In genomic region chr2:240624950-240625621, GRCh38 we compare ENCODE assay signal across 8 cellular contexts. TPM values are rescaled to one million over a fixed set of nuclear protein-coding genes. Genes with fewer than 3 reads are reported as not detected.
DNase-seq lines count a peak whose midpoint lies in the region; ATAC-seq and TF ChIP-seq lines count a peak whose summit lies in the region.

Gene GPR35, plus strand, starts transcription at chr2:240625480. Its CDS starts 4,473 bp downstream, at chr2:240629953.

- H3K9ac ChIP-seq in H9 (ENCODE audit: extremely low read depth, insufficient read length, low read length) (no peak within 1 kb of the TSS), neuronal stem cell (ENCODE audit: low read depth, low read length, poor library complexity) (peak within 1 kb of the TSS; percentile 78)

- intact Hi-C loops in tibial artery (cut with DNase I; ENCODE audit: low total_unique reads) = no loop called here

- DNase-seq in AG04449 (ENCODE audit: low read depth, low spot score) (peak; percentile 62), H9 (peak; percentile 24), chondrocyte (ENCODE audit: low spot score) (peak; percentile 85), neuronal stem cell (ENCODE audit: low spot score) (no peak), tibial artery (peak; percentile 23 to 68), NCI-H1436 treated with DMSO at 0.1 percent for 48 hours (lab: John Stamatoyannopoulos, UW) (no peak), SW 1271 (lab: John Stamatoyannopoulos, UW) (no peak)

- H3K4me1 ChIP-seq in H9 (ENCODE audit: insufficient read depth, low read length) = no peaks in the 10 kb centered on the region
- H3K4me1 ChIP-seq in neuronal stem cell (ENCODE audit: control insufficient read depth in 2 of 2, insufficient read depth in 1 of 2, low read depth in 1 of 2, low read length in 2 of 2) = peaks cover 10 to 15% of the 10 kb centered on the region in 2 donors
- peaks cover 0 to 3% (median 0%) of the 10 kb centered on the region in 4 donors for H3K4me1 ChIP-seq in tibial artery

- H2AFZ ChIP-seq in H9 (ENCODE audit: low read length) = no peak within 1 kb of the TSS
- H2AFZ ChIP-seq in neuronal stem cell (ENCODE audit: low read length) = peak within 1 kb of the TSS; percentile 77

- H3K79me1 ChIP-seq in H9 (ENCODE audit: insufficient read depth, low read depth, low read length, poor library complexity, severe bottlenecking) (no peaks in the 10 kb centered on the region), neuronal stem cell (ENCODE audit: low read depth, low read length) (peaks cover under 1% of the 10 kb centered on the region)

- H3K4me3 ChIP-seq in AG04449 (ENCODE audit: low read depth, low read length) = peak within 1 kb of the TSS; percentile 12; the same call in 1 of the 2 replicates
- H3K4me3 ChIP-seq in neuronal stem cell (ENCODE audit: low read length in 2 of 2) = peak within 1 kb of the TSS in 1 of 2 donors; percentile 51
- no peak within 1 kb of the TSS for H3K4me3 ChIP-seq in tibial artery

- H3K27me3 ChIP-seq in H9 (ENCODE audit: insufficient read depth, low read length) = no peaks in the 10 kb centered on the region
- no peaks in the 10 kb centered on the region for H3K27me3 ChIP-seq in neuronal stem cell (ENCODE audit: control insufficient read depth in 3 of 3, insufficient read depth in 3 of 3, low read depth in 1 of 3, low read length in 3 of 3)
- H3K27me3 ChIP-seq in tibial artery = peaks cover 0 to 3% of the 10 kb centered on the region in 2 donors

- H4K5ac ChIP-seq in H9 (ENCODE audit: insufficient read length, low read depth, low read length) = no peak within 1 kb of the TSS

- ATAC-seq in activated CD4-positive, CD25-positive, alpha-beta regulatory T cell treated with anti-CD3 and anti-CD28 coated beads, Interleukin-2, amount 50 U/mL, for 24 hours = peak; percentile 47 to 57

- no peak within 1 kb of the TSS for H3K4ac ChIP-seq in H9 (ENCODE audit: low read depth, low read length)
- peak within 1 kb of the TSS; percentile 3 for H3K4ac ChIP-seq in neuronal stem cell (ENCODE audit: low read length)

- H3K23ac ChIP-seq in H9 (ENCODE audit: insufficient read length, low read depth, low read length) = no peak within 1 kb of the TSS
- peak within 1 kb of the TSS; percentile 68 for H3K23ac ChIP-seq in neuronal stem cell (ENCODE audit: low read depth, low read length, poor library complexity)

- H3K27ac Mint-ChIP-seq in H9 (no peak within 1 kb of the TSS; a peak in 1 of 7 replicates), chondrocyte (ENCODE audit: unreplicated experiment) (no peak within 1 kb of the TSS)

- CTCF ChIA-PET in AG04449 (lab: Yijun Ruan, JAX) = no interaction called here

- H2BK12ac ChIP-seq in H9 (ENCODE audit: insufficient read length, low read depth, low read length) (no peak within 1 kb of the TSS), neuronal stem cell (ENCODE audit: low read length) (peak within 1 kb of the TSS; percentile 98)

- H4K8ac ChIP-seq in H9 (replicated peaks; ENCODE audit: insufficient read length, low read depth, low read length) (no peak within 1 kb of the TSS), neuronal stem cell (ENCODE audit: low read depth, low read length) (peak within 1 kb of the TSS; percentile 43)

- H3K27me3 Mint-ChIP-seq in H9 (ENCODE audit: low read depth) (no peaks in the 10 kb centered on the region), chondrocyte (ENCODE audit: low read depth) (no peaks in the 10 kb centered on the region)

- H3T11ph ChIP-seq in H9 (ENCODE audit: low read length) = no peak within 1 kb of the TSS

- no peaks in the 10 kb centered on the region for H4K20me1 ChIP-seq in H9 (ENCODE audit: control insufficient read depth, insufficient read depth, insufficient read length)

- peaks cover 0 to 16% of the 10 kb centered on the region in 2 experiments; a peak in 2 of 4 replicates for H3K4me1 Mint-ChIP-seq in H9
- H3K4me1 Mint-ChIP-seq in chondrocyte (ENCODE audit: low read depth) = peaks cover 7% of the 10 kb centered on the region

- no peak within 1 kb of the TSS for H2BK20ac ChIP-seq in H9 (ENCODE audit: low read depth, low read length, poor library complexity, severe bottlenecking)

- no peaks in the 10 kb centered on the region for H3K36me3 ChIP-seq in neuronal stem cell (replicated peaks in 1 of 2; ENCODE audit: control insufficient read depth in 2 of 2, insufficient read depth in 2 of 2, low read length in 2 of 2)
- peaks cover 0 to 16% (median 0%) of the 10 kb centered on the region in 3 donors for H3K36me3 ChIP-seq in tibial artery

- H3K18ac ChIP-seq in H9 (ENCODE audit: insufficient read length, low read depth, low read length) (no peak within 1 kb of the TSS), neuronal stem cell (ENCODE audit: low read length) (peak within 1 kb of the TSS; percentile 81)

- H3K4me3 Mint-ChIP-seq in H9 = no peak within 1 kb of the TSS
- no peak within 1 kb of the TSS for H3K4me3 Mint-ChIP-seq in chondrocyte (ENCODE audit: unreplicated experiment)

- POLR2A ChIA-PET in AG04449 (lab: Yijun Ruan, JAX) = no interaction called here

- H3K4me2 ChIP-seq in H9 (ENCODE audit: insufficient read depth, insufficient read length, low read length) = no peak within 1 kb of the TSS
- H3K4me2 ChIP-seq in neuronal stem cell (ENCODE audit: insufficient read depth, low read length, poor library complexity, severe bottlenecking) = no peak within 1 kb of the TSS

- H4K91ac ChIP-seq in H9 (ENCODE audit: insufficient read length, low read depth, low read length) = no peak within 1 kb of the TSS
- no peak within 1 kb of the TSS for H4K91ac ChIP-seq in neuronal stem cell (ENCODE audit: low read depth, low read length, poor library complexity)

- H2BK5ac ChIP-seq in H9 (ENCODE audit: insufficient read length, low read length) (no peak within 1 kb of the TSS), neuronal stem cell (ENCODE audit: low read length) (no peak within 1 kb of the TSS)

- H2BK120ac ChIP-seq in H9 (ENCODE audit: low read depth, low read length, poor library complexity, severe bottlenecking) (no peak within 1 kb of the TSS), neuronal stem cell (ENCODE audit: low read depth, low read length) (no peak within 1 kb of the TSS)

- WGBS in H9 (ENCODE audit: extremely low coverage, insufficient read length, low lambda C conversion rate) = no CpG with 5 or more reads among the region's 23 CpGs
- no CpG with 5 or more reads among the region's 23 CpGs for WGBS in neuronal stem cell (ENCODE audit: extremely low coverage in 2 of 2, insufficient read length in 2 of 2, insufficient replicate concordance in 1 of 2), 2 donors

- no peak within 1 kb of the TSS for H3K56ac ChIP-seq in H9 (ENCODE audit: insufficient read length, low read depth, low read length)

- TF ChIP-seq CTCF in AG04449 (IDR thresholded peaks at IDR 0.05; ENCODE audit: insufficient read depth, low read length, missing control alignments) (no peak), H9 (conservative IDR thresholded peaks at IDR 0.05) (no peak), chondrocyte (IDR thresholded peaks at IDR 0.05) (no peak), tibial artery (IDR thresholded peaks at IDR 0.05) (no peak)

- H3K27ac ChIP-seq in H9 (ENCODE audit: insufficient read length, low read depth, low read length) (no peak within 1 kb of the TSS), neuronal stem cell (replicated peaks; ENCODE audit: low read length) (no peak within 1 kb of the TSS), tibial artery (no peak within 1 kb of the TSS)

- no peak within 1 kb of the TSS for H3K14ac ChIP-seq in H9 (ENCODE audit: insufficient read depth, low read length)
- peak within 1 kb of the TSS; percentile 59 for H3K14ac ChIP-seq in neuronal stem cell (ENCODE audit: low read length)

- H3K9me3 ChIP-seq in H9 (ENCODE audit: control insufficient read depth, low read depth, low read length) (no peaks in the 10 kb centered on the region), neuronal stem cell (replicated peaks in 1 of 2; ENCODE audit: control insufficient read depth in 2 of 2, insufficient read depth in 1 of 2, low read depth in 1 of 2, low read length in 2 of 2) (no peaks in the 10 kb centered on the region), tibial artery (no peaks in the 10 kb centered on the region)

- no peaks in the 10 kb centered on the region for H3K23me2 ChIP-seq in H9 (ENCODE audit: insufficient read length, low read depth, low read length, poor library complexity, severe bottlenecking)

- no peaks in the 10 kb centered on the region for H3K36me3 Mint-ChIP-seq in H9 (ENCODE audit: insufficient read depth in 1 of 3, low read depth in 3 of 3)
- H3K36me3 Mint-ChIP-seq in chondrocyte (ENCODE audit: low read depth) = no peaks in the 10 kb centered on the region

- no peaks in the 10 kb centered on the region for H3K79me2 ChIP-seq in H9 (ENCODE audit: insufficient read depth, low read length)

- H2BK15ac ChIP-seq in H9 (ENCODE audit: low read depth, low read length) = no peak within 1 kb of the TSS
- H2BK15ac ChIP-seq in neuronal stem cell (ENCODE audit: low read length) = peak within 1 kb of the TSS; percentile 55

- no peaks in the 10 kb centered on the region for H3K9me3 Mint-ChIP-seq in H9
- no peaks in the 10 kb centered on the region for H3K9me3 Mint-ChIP-seq in chondrocyte (ENCODE audit: low read depth)

- H2AK5ac ChIP-seq in H9 (ENCODE audit: insufficient read length, low read length) (no peak within 1 kb of the TSS), neuronal stem cell (ENCODE audit: low read depth, low read length) (peak within 1 kb of the TSS; percentile 84)

RNA-seq across cellular contexts. Expression of gene GPR35, which starts in this region (rescaled TPM):
- 0.66 and 1.4 TPM in 2 replicates for total RNA-seq in H9 (2021)
- total RNA-seq in chondrocyte = 1.9 to 2.9 TPM (median 2.8 TPM) in 3 replicates
- 0.92 TPM for polyA plus RNA-seq in neuronal stem cell (2013, experiment 1 of 2)
- polyA plus RNA-seq in neuronal stem cell (2013, experiment 2 of 2) = 0.96 TPM

Comparison
In these comparisons a context has a peak if more than half of its experiments do, and no peak if none do; other contexts are left out.
1. DNase-seq: peak in AG04449 (single experiment), H9 (single experiment), chondrocyte (single experiment) and tibial artery (2 of 2); none in neuronal stem cell (single experiment), NCI-H1436 treated with DMSO at 0.1 percent for 48 hours (single experiment) and SW 1271 (0 of 2).